In genomic region chr13:113557013-113557412, GRCh38 we compare ENCODE assay signal across 21 cellular contexts. TPM values are rescaled to one million over a fixed set of nuclear protein-coding genes. Genes with fewer than 3 reads are reported as not detected.
DNase-seq lines count a peak whose midpoint lies in the region; ATAC-seq, FAIRE-seq and TF ChIP-seq lines count a peak whose summit lies in the region.
"Had no signal": no experiment of that assay in that cellular context is flagged by ENCODE, and none has a peak within 500 bp of the region (broad histone marks: within the 10 kb centered on the region; RNA-seq: fewer than 3 reads in every experiment).

No MANE protein-coding gene starts in this region.

- H2BK12ac ChIP-seq in H9 (ENCODE audit: insufficient read length, low read depth, low read length), result no peak overlapping the region

- H4K5ac ChIP-seq in H9 (ENCODE audit: insufficient read length, low read depth, low read length), result no peak overlapping the region

- no peak overlapping the region for H3K4me3 Mint-ChIP-seq in H9
- H3K4me3 Mint-ChIP-seq in memory B cell, result peak overlapping the region; percentile 2
- H3K4me3 Mint-ChIP-seq: activated CD8-positive, alpha-beta T cell treated with anti-CD3 and anti-CD28 coated beads for 36 hours; activated naive CD4-positive, alpha-beta T cell treated with anti-CD3 and anti-CD28 coated beads, Interleukin-2, amount 50 U/mL, for 24 hours; CD8-positive, alpha-beta memory T cell had no signal

- H3K14ac ChIP-seq in H9 (ENCODE audit: insufficient read depth, low read length), result no peak overlapping the region

- H3K27me3 ChIP-seq in H9 (ENCODE audit: insufficient read depth, low read length) (no peaks in the 10 kb centered on the region), K562 (ENCODE audit: control insufficient read depth in 2 of 2, insufficient read depth in 2 of 2, low read length in 2 of 2) (no peaks in the 10 kb centered on the region), testis (no peaks in the 10 kb centered on the region), pancreas (no peaks in the 10 kb centered on the region)
- H3K27me3 ChIP-seq: esophagus squamous epithelium, gastrocnemius medialis, sigmoid colon had no signal

- H3K36me3 ChIP-seq in K562 (ENCODE audit: control insufficient read depth, insufficient read depth, low read length) (no peaks in the 10 kb centered on the region), testis (ENCODE audit: low read depth, missing control alignments) (no peaks in the 10 kb centered on the region), pancreas (peaks cover 0 to 18% (median 0%) of the 10 kb centered on the region in 3 donors)
- H3K36me3 ChIP-seq: gastrocnemius medialis had no signal

- no TSS peak for BruUV-seq in K562 (replicated peaks; lab: Mats Ljungman, UMichigan)

- H2BK5ac ChIP-seq in H9 (ENCODE audit: insufficient read length, low read length), result no peak overlapping the region

- in situ Hi-C loops in K562 (cut with MboI), result no loop called here

- ATAC-seq in K562 (no peak), memory B cell (ENCODE audit: low read depth) (no peak), pancreas (no peak)
- no peak for ATAC-seq in stimulated activated naive CD8-positive, alpha-beta T cell treated with anti-CD3 and anti-CD28 coated beads, Interleukin-15, Interleukin-2, amounts not matched to agents 100 U/mL and 50 U/mL, for 24 hours
- ATAC-seq: activated CD8-positive, alpha-beta T cell treated with anti-CD3 and anti-CD28 coated beads for 36 hours; gastrocnemius medialis had no signal

- no peak for TF ChIP-seq RAD21 in K562 (CRISPR knock-in tag; conservative IDR thresholded peaks at IDR 0.05 in 1 of 2, IDR thresholded peaks at IDR 0.05 in 1 of 2)

- H4K20me1 ChIP-seq in H9 (ENCODE audit: control insufficient read depth, insufficient read depth, insufficient read length) (no peaks in the 10 kb centered on the region), K562 (replicated peaks; ENCODE audit: control insufficient read depth, insufficient read depth, low read length) (no peaks in the 10 kb centered on the region; the same call in 1 of the 2 replicates)

- no peaks in the 10 kb centered on the region for H3K9me3 Mint-ChIP-seq in H9
- no peaks in the 10 kb centered on the region for H3K9me3 Mint-ChIP-seq in memory B cell
- H3K9me3 Mint-ChIP-seq: activated CD8-positive, alpha-beta T cell treated with anti-CD3 and anti-CD28 coated beads for 36 hours; activated naive CD4-positive, alpha-beta T cell treated with anti-CD3 and anti-CD28 coated beads, Interleukin-2, amount 50 U/mL, for 24 hours had no signal

- no peak overlapping the region for H3K4me2 ChIP-seq in H9 (ENCODE audit: insufficient read depth, insufficient read length, low read length)
- H3K4me2 ChIP-seq in K562 (ENCODE audit: insufficient read depth, low read length), result no peak overlapping the region

- H3K9ac ChIP-seq in H9 (ENCODE audit: extremely low read depth, insufficient read length, low read length) (no peak overlapping the region), K562 (ENCODE audit: insufficient read depth in 1 of 2, low read depth in 2 of 2, low read length in 2 of 2) (no peak overlapping the region)
- H3K9ac ChIP-seq: parathyroid adenoma had no signal

- H2AK5ac ChIP-seq in H9 (ENCODE audit: insufficient read length, low read length), result no peak overlapping the region

- H3K27ac ChIP-seq in H9 (ENCODE audit: insufficient read length, low read depth, low read length) (no peak overlapping the region), K562 (ENCODE audit: extremely low read depth, low read depth, low read length) (no peak overlapping the region), testis (no peak overlapping the region), pancreas (no peak overlapping the region)
- H3K27ac ChIP-seq: esophagus squamous epithelium, gastrocnemius medialis, parathyroid adenoma, sigmoid colon had no signal

- TF ChIP-seq EP300 in K562 (IDR thresholded peaks at IDR 0.05; ENCODE audit: low read length), result no peak

- no CpG with 5 or more reads among the region's 5 CpGs for WGBS in H9 (ENCODE audit: extremely low coverage, insufficient read length, low lambda C conversion rate)
- 73% methylated on average over 4 of the region's 5 CpGs for WGBS in K562 (ENCODE audit: insufficient coverage, low coverage, missing lambda C conversion rate)
- WGBS in testis, 2 donors, result 82 to 93% methylated on average over 5 of the region's 5 CpGs
- 83 to 94% methylated on average over 5 of the region's 5 CpGs for WGBS in pancreas, 2 donors

- no peak overlapping the region for H4K8ac ChIP-seq in H9 (replicated peaks; ENCODE audit: insufficient read length, low read depth, low read length)

- H3K4me3 ChIP-seq in K562 (no peak overlapping the region), testis (no peak overlapping the region), pancreas (no peak overlapping the region)
- H3K4me3 ChIP-seq: esophagus squamous epithelium, gastrocnemius medialis, sigmoid colon had no signal

- H2BK15ac ChIP-seq in H9 (ENCODE audit: low read depth, low read length), result no peak overlapping the region

- H3K27ac Mint-ChIP-seq in H9 (no peak overlapping the region; a peak in 1 of 7 replicates), memory B cell (no peak overlapping the region)
- H3K27ac Mint-ChIP-seq: activated CD8-positive, alpha-beta T cell treated with anti-CD3 and anti-CD28 coated beads for 36 hours; CD8-positive, alpha-beta memory T cell had no signal

- DNase-seq in H9 (peak; percentile 23), K562 (ENCODE audit: extremely low read depth in 1 of 4, low spot score in 3 of 4) (no peak), memory B cell (ENCODE audit: low spot score in 2 of 2) (no peak), testis (peak; percentile 8), NCI-H526 treated with DMSO at 0.1 percent for 48 hours (lab: John Stamatoyannopoulos, UW) (no peak), pancreas (no peak)
- DNase-seq in stimulated activated naive CD8-positive, alpha-beta T cell treated with anti-CD3 and anti-CD28 coated beads, Interleukin-15, Interleukin-2, amounts not matched to agents 100 U/mL and 50 U/mL, for 24 hours, result no peak
- DNase-seq: activated CD4-positive, CD25-positive, alpha-beta regulatory T cell; activated CD8-positive, alpha-beta T cell treated with anti-CD3 and anti-CD28 coated beads for 36 hours; activated T-cell treated with anti-CD3 and anti-CD28 coated beads, Interleukin-2, amount 50 U/mL, for 48 hours; effector CD8-positive, alpha-beta T cell; esophagus squamous epithelium; gastrocnemius medialis; hypothalamus; NCI-H2171 treated with DMSO at 0.1 percent for 48 hours; sigmoid colon; stimulated activated CD8-positive, alpha-beta memory T cell treated with anti-CD3 and anti-CD28 coated beads, Interleukin-4, amount 100 ng/mL, for 48 hours; T1000 had no signal

- H3K23me2 ChIP-seq in H9 (ENCODE audit: insufficient read length, low read depth, low read length, poor library complexity, severe bottlenecking), result no peaks in the 10 kb centered on the region

- no peak overlapping the region for H3T11ph ChIP-seq in H9 (ENCODE audit: low read length)

- peaks cover 0 to 4% (median 3%) of the 10 kb centered on the region in 3 experiments; a peak in 3 of 7 replicates for H3K36me3 Mint-ChIP-seq in H9 (ENCODE audit: insufficient read depth in 1 of 3, low read depth in 3 of 3)
- H3K36me3 Mint-ChIP-seq in memory B cell, result peaks cover 3% of the 10 kb centered on the region

- H2AFZ ChIP-seq in H9 (ENCODE audit: low read length), result no peak overlapping the region
- no peak overlapping the region for H2AFZ ChIP-seq in K562 (ENCODE audit: low read depth, low read length)
- H2AFZ ChIP-seq: parathyroid adenoma had no signal

- no peaks in the 10 kb centered on the region for H3K9me1 ChIP-seq in K562 (ENCODE audit: control insufficient read depth, insufficient read depth, low read length)

- no peak overlapping the region for H3K18ac ChIP-seq in H9 (ENCODE audit: insufficient read length, low read depth, low read length)

- intact Hi-C loops in K562 (cut with micrococcal nuclease), result no loop called here
- intact Hi-C loops in testis (cut with DNase I; ENCODE audit: low total_unique reads), result loop anchor here (10.0 kb wide), 1 partner anchor 102 kb away; the partner anchor contains the start of gene ADPRHL1
- intact Hi-C loops in pancreas (cut with DNase I), result no loop called here

- H2BK120ac ChIP-seq in H9 (ENCODE audit: low read depth, low read length, poor library complexity, severe bottlenecking), result no peak overlapping the region

- H3K4me1 Mint-ChIP-seq in H9 (peaks cover 17 to 28% of the 10 kb centered on the region in 2 experiments), memory B cell (peaks cover 21% of the 10 kb centered on the region)
- H3K4me1 Mint-ChIP-seq: activated naive CD4-positive, alpha-beta T cell treated with anti-CD3 and anti-CD28 coated beads, Interleukin-2, amount 50 U/mL, for 24 hours; CD8-positive, alpha-beta memory T cell had no signal

- POLR2A ChIA-PET in K562 (lab: Yijun Ruan, JAX), result no interaction called here

- H2BK20ac ChIP-seq in H9 (ENCODE audit: low read depth, low read length, poor library complexity, severe bottlenecking), result no peak overlapping the region

- H3K56ac ChIP-seq in H9 (ENCODE audit: insufficient read length, low read depth, low read length), result no peak overlapping the region

- no peak for FAIRE-seq in K562 (lab: Jason Lieb, UNC)
- no peak for FAIRE-seq in pancreas (lab: Jason Lieb, UNC)

- no peaks in the 10 kb centered on the region for H3K79me1 ChIP-seq in H9 (ENCODE audit: insufficient read depth, low read depth, low read length, poor library complexity, severe bottlenecking)

- TF ChIP-seq POLR2A in K562 (conservative IDR thresholded peaks at IDR 0.05) (no peak), testis (IDR thresholded peaks at IDR 0.05) (no peak)

- CTCF ChIA-PET in K562 (lab: Yijun Ruan, JAX; ENCODE audit: low intra/inter-chr PET ratio), result no interaction called here

- H3K27me3 Mint-ChIP-seq in H9 (ENCODE audit: low read depth), result peaks cover under 1% of the 10 kb centered on the region; the same call in 1 of the 2 replicates
- no peaks in the 10 kb centered on the region for H3K27me3 Mint-ChIP-seq in memory B cell
- H3K27me3 Mint-ChIP-seq: activated CD8-positive, alpha-beta T cell treated with anti-CD3 and anti-CD28 coated beads for 36 hours; activated naive CD4-positive, alpha-beta T cell treated with anti-CD3 and anti-CD28 coated beads, Interleukin-2, amount 50 U/mL, for 24 hours; CD8-positive, alpha-beta memory T cell had no signal

- no peak overlapping the region for H3K4ac ChIP-seq in H9 (ENCODE audit: low read depth, low read length)

- no peak overlapping the region for H3K23ac ChIP-seq in H9 (ENCODE audit: insufficient read length, low read depth, low read length)

- H4K91ac ChIP-seq in H9 (ENCODE audit: insufficient read length, low read depth, low read length), result no peak overlapping the region

- H3K4me1 ChIP-seq in H9 (ENCODE audit: insufficient read depth, low read length) (no peaks in the 10 kb centered on the region; the same call in 1 of the 2 replicates), K562 (replicated peaks in 1 of 2; ENCODE audit: control insufficient read depth in 2 of 2, insufficient read depth in 2 of 2, low read length in 2 of 2) (no peaks in the 10 kb centered on the region), testis (no peaks in the 10 kb centered on the region), pancreas (no peaks in the 10 kb centered on the region)
- H3K4me1 ChIP-seq: esophagus squamous epithelium, gastrocnemius medialis, parathyroid adenoma, sigmoid colon had no signal

- TF ChIP-seq CTCF in H9 (conservative IDR thresholded peaks at IDR 0.05), result no peak
- TF ChIP-seq CTCF in K562 (IDR thresholded peaks at IDR 0.05 in 2 of 3, conservative IDR thresholded peaks at IDR 0.05 in 1 of 3; ENCODE audit: insufficient read depth in 2 of 3, low read depth in 1 of 3, low read length in 3 of 3), result no peak
- TF ChIP-seq CTCF in testis (IDR thresholded peaks at IDR 0.05), result no peak
- no peak for TF ChIP-seq CTCF in pancreas (IDR thresholded peaks at IDR 0.05)

- no peaks in the 10 kb centered on the region for H3K9me3 ChIP-seq in H9 (ENCODE audit: control insufficient read depth, low read depth, low read length)
- no peaks in the 10 kb centered on the region for H3K9me3 ChIP-seq in K562 (replicated peaks; ENCODE audit: control insufficient read depth, insufficient read depth, low read depth, low read length)
- H3K9me3 ChIP-seq in testis, result no peaks in the 10 kb centered on the region
- no peaks in the 10 kb centered on the region for H3K9me3 ChIP-seq in pancreas
- H3K9me3 ChIP-seq: esophagus squamous epithelium, gastrocnemius medialis, sigmoid colon had no signal

- no peaks in the 10 kb centered on the region for H3K79me2 ChIP-seq in H9 (ENCODE audit: insufficient read depth, low read length)
- no peaks in the 10 kb centered on the region for H3K79me2 ChIP-seq in K562 (ENCODE audit: control insufficient read depth, insufficient read depth, low read length)
- H3K79me2 ChIP-seq: parathyroid adenoma had no signal

RNA-seq across cellular contexts. Expression of gene TFDP1, which starts 27.5 kb away (rescaled TPM):
- 109 and 111 TPM in 2 replicates for total RNA-seq in H9 (2021)
- 47.7 and 68.4 TPM in 2 replicates for total RNA-seq in K562 (2011; cell fraction: chromatin; rRNA removed; ENCODE audit: low replicate concordance)
- total RNA-seq in K562 (2011; cell fraction: nucleolus; rRNA removed), result 25.8 and 28.5 TPM in 2 replicates
- 37.4 and 47.0 TPM in 2 replicates for total RNA-seq in K562 (2011; cell fraction: nucleoplasm; rRNA removed)
- total RNA-seq in K562 (2014; rRNA removed), result 55.2 and 71.3 TPM in 2 replicates
- 68.1 and 69.1 TPM in 2 replicates for total RNA-seq in K562 (2014; rRNA removed; fragmentation: Illumina TruSeq; extraction: Trizol)
- total RNA-seq in K562 (2015; rRNA removed; fragmentation: Illumina TruSeq; extraction: Trizol), result 61.3 and 64.1 TPM in 2 replicates
- total RNA-seq in K562 (2021), result 115 and 120 TPM in 2 replicates
- 70.6 and 98.1 TPM in 2 replicates for polyA plus RNA-seq in K562 (2011; rRNA removed)
- polyA plus RNA-seq in K562 (2011; cell fraction: cytosol; rRNA removed), result 52.3 and 59.1 TPM in 2 replicates
- 65.1 and 75.2 TPM in 2 replicates for polyA plus RNA-seq in K562 (2011; cell fraction: nucleus; rRNA removed)
- polyA plus RNA-seq in K562 (2012), result 73.1 and 90.3 TPM in 2 replicates
- polyA plus RNA-seq in K562 (2014; fragmentation: Illumina TruSeq; extraction: Trizol), result 129 and 145 TPM in 2 replicates
- polyA plus RNA-seq in K562 (2014; fragmentation: Nextera tagmentation; extraction: Ambion mirVana), result 10 to 100 TPM; 33.8 to 41.7 TPM
- polyA plus RNA-seq in K562 (2014; rRNA removed), result 102 and 134 TPM in 2 replicates
- 61.3 and 72.6 TPM in 2 replicates for polyA minus RNA-seq in K562 (2011; rRNA and poly(A)+ RNA removed)
- 46.6 and 48.6 TPM in 2 replicates for polyA minus RNA-seq in K562 (2011; cell fraction: cytosol; rRNA and poly(A)+ RNA removed)
- polyA minus RNA-seq in K562 (2011; cell fraction: nucleus; rRNA and poly(A)+ RNA removed), result 20.1 and 23.3 TPM in 2 replicates
- total RNA-seq in testis, result 10 to 100 TPM; 72.4 to 73.1 TPM
- polyA plus RNA-seq in testis (ENCODE audit: insufficient read depth, low read depth, low replicate concordance), result 135 TPM
- total RNA-seq in pancreas, result 10 to 100 TPM; 10.3 to 24.7 (median 17.9) TPM
- 10 to 100 TPM; 10.9 to 22.3 TPM for polyA plus RNA-seq in pancreas

Comparison
In these comparisons a context has a peak if more than half of its experiments do, and no peak if none do; other contexts are left out.
1. DNase-seq: peak in H9 (single experiment) and testis (single experiment); none in K562 (0 of 4), memory B cell (0 of 2), stimulated activated naive CD8-positive, alpha-beta T cell treated with anti-CD3 and anti-CD28 coated beads, Interleukin-15, Interleukin-2, amounts not matched to agents 100 U/mL and 50 U/mL, for 24 hours (single experiment), NCI-H526 treated with DMSO at 0.1 percent for 48 hours (single experiment) and pancreas (0 of 6).